ENCODE assay signal across 19 cellular contexts in genomic region chr17:45818708-45819107, GRCh38.
"Had no signal": no experiment of that assay in that cellular context is flagged by ENCODE, and none has a peak within 500 bp of the region (broad histone marks: within the 10 kb centered on the region; RNA-seq: fewer than 3 reads in every experiment).

No MANE protein-coding gene starts in this region.

- DNase-seq: KBM-7, MV-4-11, NCI-H1048, NCI-H1105, NCI-H1417, NCI-H1436 treated with DMSO at 0.1 percent for 48 hours, NCI-H1694, NCI-H187 treated with DMSO at 0.1 percent for 48 hours, NCI-H2081, NCI-H2107, NCI-H2227 treated with DMSO at 0.1 percent for 48 hours, NCI-H524, NCI-H69, PC-3, SHP77, SK-N-SH, SW 1271, T-cell had no signal

- H3K27ac ChIP-seq: RWPE1 had no signal
